In the genomic region with DNA sequence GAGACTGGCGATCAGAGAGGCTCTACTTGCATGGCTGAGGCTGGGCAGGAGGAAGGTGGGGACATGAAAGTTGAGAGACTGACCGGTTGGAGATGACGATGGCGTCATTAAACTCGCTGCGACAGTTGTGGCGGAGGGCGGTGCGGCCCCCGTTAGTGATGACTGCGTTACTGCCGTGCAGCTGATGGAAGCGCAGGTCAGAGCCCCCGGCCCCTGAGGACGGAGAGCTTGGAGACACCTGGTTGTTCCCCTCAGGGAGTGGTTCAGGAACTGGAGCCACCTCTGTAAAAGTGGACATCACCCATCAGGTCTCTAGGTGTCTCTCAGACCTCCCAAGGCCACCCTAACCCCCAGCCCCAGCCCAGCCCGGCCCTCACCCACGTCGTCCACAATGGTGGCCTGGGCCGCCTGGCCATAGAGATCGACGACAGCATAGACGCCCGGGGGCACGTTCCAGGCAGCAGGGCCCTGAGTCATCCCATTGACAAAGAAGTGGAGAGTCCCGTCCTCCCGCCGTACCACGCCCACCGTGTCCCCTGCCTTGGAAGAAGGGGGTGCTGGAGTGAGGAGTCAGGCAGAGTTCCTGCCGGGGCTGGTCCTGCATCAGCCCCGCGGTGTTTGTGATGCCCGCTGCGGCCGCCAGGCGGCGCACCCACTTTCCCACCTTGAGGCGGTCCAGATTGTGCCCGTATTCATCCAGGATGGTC, we compare ENCODE assay signal across 6 cellular contexts.
DNase-seq lines count a peak whose midpoint lies in the region; TF ChIP-seq lines count a peak whose summit lies in the region.

No MANE protein-coding gene starts in this region.

- peaks cover 14% of the 10 kb centered on the region for H3K4me1 Mint-ChIP-seq in nephron

- in situ Hi-C loops in astrocyte of the cerebellum (cut with HindIII; ENCODE audit: low sequenced_read_pairs), result no loop called here

- H3K27ac Mint-ChIP-seq in nephron, result no peak overlapping the region

- H3K36me3 Mint-ChIP-seq in nephron (ENCODE audit: low read depth), result peaks cover 28% of the 10 kb centered on the region

- H3K9me3 Mint-ChIP-seq in nephron, result no peaks in the 10 kb centered on the region

- H3K4me3 Mint-ChIP-seq in nephron, result no peak overlapping the region

- peak; percentile 17 for DNase-seq in NCI-H510A treated with DMSO at 0.1 percent for 48 hours (lab: John Stamatoyannopoulos, UW)
- DNase-seq in NCI-H510A (lab: John Stamatoyannopoulos, UW), result no peak
- DNase-seq in astrocyte of the cerebellum (ENCODE audit: low read depth), result no peak
- DNase-seq in NCI-H1417 treated with DMSO at 0.1 percent for 48 hours (lab: John Stamatoyannopoulos, UW), result no peak
- DNase-seq in NCI-H226, result no peak

- TF ChIP-seq CTCF in astrocyte of the cerebellum (IDR thresholded peaks at IDR 0.05; ENCODE audit: low read depth, low read length, missing control alignments), result peak; percentile 92
- TF ChIP-seq CTCF in nephron (IDR thresholded peaks at IDR 0.05; ENCODE audit: unreplicated experiment in 3 of 3), result peak; percentile 61 to 77 (median 75)

- H3K4me3 ChIP-seq in astrocyte of the cerebellum (ENCODE audit: low read depth, low read length), result no peak overlapping the region

- no peaks in the 10 kb centered on the region for H3K27me3 Mint-ChIP-seq in nephron (ENCODE audit: low read depth)
